In genomic region chr1:232841823-232842565, GRCh38 we compare ENCODE assay signal across 29 cellular contexts. TPM values are rescaled to one million over a fixed set of nuclear protein-coding genes. Genes with fewer than 3 reads are reported as not detected.
"Had no signal": no experiment of that assay in that cellular context is flagged by ENCODE, and none has a peak within 500 bp of the region (broad histone marks: within the 10 kb centered on the region; RNA-seq: fewer than 3 reads in every experiment).

No MANE protein-coding gene starts in this region.

- H3K4me3 ChIP-seq: ascending aorta, body of pancreas, Peyer's patch, SJCRH30 had no signal

- DNase-seq: activated CD4-positive, alpha-beta memory T cell treated with anti-CD3 and anti-CD28 coated beads, Interleukin-2, amount 10 ng/mL, durations not matched to agents 7 days and 5 days; activated CD4-positive, alpha-beta T cell treated with anti-CD3 and anti-CD28 coated beads for 36 hours; activated CD4-positive, alpha-beta T cell treated with anti-CD3 and anti-CD28 coated beads, Interleukin-2, amount 50 U/mL, for 1 hour; activated CD8-positive, alpha-beta memory T cell treated with anti-CD3 and anti-CD28 coated beads, Interleukin-2, amount 50 U/mL, for 48 hours; activated effector memory CD4-positive, alpha-beta T cell treated with anti-CD3 and anti-CD28 coated beads, Interleukin-2, amount 50 U/mL, for 16 hours; activated naive CD4-positive, alpha-beta T cell treated with Interleukin-2 at 50 U/mL for 16 hours; activated naive CD8-positive, alpha-beta T cell treated with anti-CD3 and anti-CD28 coated beads, Interleukin-2, amount 50 U/mL, for 24 hours; activated T-cell treated with anti-CD3 and anti-CD28 coated beads, Interleukin-2, amount 50 U/mL, for 1 hour; amniotic stem cell; body of pancreas; central memory CD4-positive, alpha-beta T cell; NCI-H1092; NCI-H1417; NCI-H2029; NCI-H2107; NCI-H2171 treated with DMSO at 0.1 percent for 48 hours; NCI-H226; NCI-H526; NCI-H82; Peyer's patch; Right ventricle myocardium superior; SJCRH30; SK-N-SH; WERI-Rb-1 had no signal

- H3K4me2 ChIP-seq: SK-N-SH had no signal

- ATAC-seq: activated CD4-positive, alpha-beta T cell treated with anti-CD3 and anti-CD28 coated beads for 36 hours; activated naive CD4-positive, alpha-beta T cell treated with anti-CD3 and anti-CD28 coated beads, Interleukin-2, amount 50 U/mL, for 72 hours; activated naive CD8-positive, alpha-beta T cell treated with anti-CD3 and anti-CD28 coated beads, Interleukin-2, amount 50 U/mL, for 24 hours; body of pancreas had no signal

- H3K4me3 Mint-ChIP-seq: activated CD4-positive, alpha-beta memory T cell treated with anti-CD3 and anti-CD28 coated beads, Interleukin-2, amount 10 ng/mL, durations not matched to agents 7 days and 5 days; activated CD4-positive, alpha-beta T cell treated with anti-CD3 and anti-CD28 coated beads for 36 hours; activated naive CD8-positive, alpha-beta T cell treated with anti-CD3 and anti-CD28 coated beads, Interleukin-2, amount 50 U/mL, for 24 hours had no signal

- H3K27me3 ChIP-seq: ascending aorta, body of pancreas, Peyer's patch, SJCRH30 had no signal

- H3K27me3 Mint-ChIP-seq: activated CD4-positive, alpha-beta memory T cell treated with anti-CD3 and anti-CD28 coated beads, Interleukin-2, amount 10 ng/mL, durations not matched to agents 7 days and 5 days; activated CD4-positive, alpha-beta T cell treated with anti-CD3 and anti-CD28 coated beads for 36 hours; activated naive CD8-positive, alpha-beta T cell treated with anti-CD3 and anti-CD28 coated beads, Interleukin-2, amount 50 U/mL, for 24 hours had no signal

- H3K9me3 ChIP-seq: ascending aorta, body of pancreas, Peyer's patch, SJCRH30, SK-N-SH had no signal

- H3K27ac Mint-ChIP-seq: activated CD4-positive, alpha-beta memory T cell treated with anti-CD3 and anti-CD28 coated beads, Interleukin-2, amount 10 ng/mL, durations not matched to agents 7 days and 5 days; activated CD4-positive, alpha-beta T cell treated with anti-CD3 and anti-CD28 coated beads for 36 hours; activated naive CD4-positive, alpha-beta T cell treated with anti-CD3 and anti-CD28 coated beads, Interleukin-2, amount 50 U/mL, for 72 hours; activated naive CD8-positive, alpha-beta T cell treated with anti-CD3 and anti-CD28 coated beads, Interleukin-2, amount 50 U/mL, for 24 hours had no signal

- H3K4me1 ChIP-seq: ascending aorta, body of pancreas, Peyer's patch, SJCRH30 had no signal

- H3K9me2 ChIP-seq: SK-N-SH had no signal

- FAIRE-seq: bronchial epithelial cell had no signal

- H3K4me1 Mint-ChIP-seq: activated CD4-positive, alpha-beta memory T cell treated with anti-CD3 and anti-CD28 coated beads, Interleukin-2, amount 10 ng/mL, durations not matched to agents 7 days and 5 days; activated CD4-positive, alpha-beta T cell treated with anti-CD3 and anti-CD28 coated beads for 36 hours had no signal

- H3K9me3 Mint-ChIP-seq: activated naive CD4-positive, alpha-beta T cell treated with anti-CD3 and anti-CD28 coated beads, Interleukin-2, amount 50 U/mL, for 72 hours had no signal

- H3K27ac ChIP-seq: ascending aorta, body of pancreas, Peyer's patch, RWPE1, SJCRH30, WERI-Rb-1 had no signal

- H3K9ac ChIP-seq: SK-N-SH had no signal

- H3K36me3 ChIP-seq: ascending aorta, Peyer's patch, SJCRH30, WERI-Rb-1 had no signal

RNA-seq across cellular contexts. Expression of gene MAP10, which starts 36.8 kb away (rescaled TPM):
- total RNA-seq: MCF 10A had no signal
